22 cellular contexts compared by ENCODE assay signal in the genomic region with DNA sequence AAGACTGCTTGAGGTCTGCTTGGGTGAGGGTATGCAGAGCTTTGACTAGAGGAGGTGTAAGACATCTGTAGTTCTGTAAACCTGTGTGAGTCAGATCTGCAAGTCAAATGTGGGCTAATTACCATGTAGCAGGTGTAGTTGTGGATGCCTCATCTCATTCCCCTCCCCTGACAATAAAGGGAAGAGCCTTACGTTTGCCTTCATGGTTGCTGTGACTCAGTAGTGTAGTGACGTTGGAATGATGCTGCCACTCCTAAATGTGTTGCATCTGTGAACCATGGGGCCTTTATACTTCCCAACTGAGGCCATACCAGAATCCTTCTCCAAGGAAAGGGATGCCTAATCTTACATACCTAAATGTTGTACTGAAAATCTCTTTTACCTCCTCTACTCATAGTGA. TPM values are rescaled to one million over a fixed set of nuclear protein-coding genes. Genes with fewer than 3 reads are reported as not detected.
"Had no signal": no experiment of that assay in that cellular context is flagged by ENCODE, and none has a peak within 500 bp of the region (broad histone marks: within the 10 kb centered on the region; RNA-seq: fewer than 3 reads in every experiment).

No MANE protein-coding gene starts in this region.

- H3K4me3 ChIP-seq: cardiac muscle cell, gastrocnemius medialis, mucosa of descending colon, spleen, upper lobe of right lung had no signal

- DNase-seq: activated CD4-positive, alpha-beta T cell treated with anti-CD3 and anti-CD28 coated beads for 36 hours; activated CD4-positive, CD25-positive, alpha-beta regulatory T cell; activated naive CD4-positive, alpha-beta T cell treated with Interleukin-2 at 50 U/mL for 16 hours; activated T-cell treated with anti-CD3 and anti-CD28 coated beads for 4 hours; activated T-cell treated with anti-CD3 and anti-CD28 coated beads, Interleukin-2, amount 50 U/mL, for 72 hours; anterior cingulate cortex; cortex of kidney; effector memory CD8-positive, alpha-beta T cell; erythroblast; gastrocnemius medialis; hippocampal formation; left cardiac atrium; left ventricle myocardium superior; mucosa of descending colon; right cardiac atrium; spleen; stimulated activated naive CD4-positive, alpha-beta T cell treated with Interleukin-2 at 50 U/mL for 16 hours; T-helper 1 cell; upper lobe of right lung had no signal

- FAIRE-seq: keratinocyte had no signal

RNA-seq across cellular contexts. Expression of a gene that starts 26.0 kb away (rescaled TPM):
- total RNA-seq: activated CD4-positive, alpha-beta T cell treated with anti-CD3 and anti-CD28 coated beads for 36 hours; natural killer cell treated with Interleukin-12 subunit alpha and Interleukin-12 subunit beta and Interleukin-15 and Interleukin-18, amount 100 ng/mL, for 72 hours had no signal
